17 cellular contexts compared by ENCODE assay signal in the genomic region with DNA sequence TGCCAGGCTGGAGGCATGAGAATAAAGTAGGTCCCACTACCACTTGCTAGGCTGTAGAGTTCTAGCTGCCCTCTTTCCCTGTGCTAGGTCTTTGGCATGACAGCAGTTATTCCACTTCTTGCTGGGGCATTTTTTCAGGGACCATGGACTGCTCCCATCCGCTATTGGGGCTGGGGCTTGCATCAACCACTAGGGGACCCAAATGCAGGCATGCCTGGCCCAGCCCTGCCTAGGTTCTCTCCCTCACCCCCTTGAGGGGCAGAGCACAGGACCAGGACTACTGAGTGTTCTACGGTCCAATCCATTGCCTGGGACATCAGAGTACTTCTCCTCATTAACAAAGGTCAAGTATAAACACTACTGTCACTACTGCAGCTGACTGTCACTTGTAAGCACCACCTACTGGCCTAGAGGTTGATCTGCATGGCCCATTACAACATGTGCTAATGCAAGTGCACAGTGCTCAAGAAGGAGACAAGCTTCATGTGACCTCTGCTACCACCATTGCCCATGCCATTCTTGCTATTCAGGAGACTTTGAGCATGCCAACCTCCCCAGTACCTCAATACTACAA.
A peak's percentile ranks its signal among the peaks of the same experiment; 100 is the strongest.
DNase-seq lines count a peak whose midpoint lies in the region; ATAC-seq and TF ChIP-seq lines count a peak whose summit lies in the region.
"Had no signal": no experiment of that assay in that cellular context is flagged by ENCODE, and none has a peak within 500 bp of the region (broad histone marks: within the 10 kb centered on the region; RNA-seq: fewer than 3 reads in every experiment).

No MANE protein-coding gene starts in this region.

- no peak overlapping the region for H3K27ac ChIP-seq in OCI-LY7 (ENCODE audit: low read depth, low read length, poor library complexity, severe bottlenecking)
- H3K27ac ChIP-seq: cardiac muscle cell, esophagus muscularis mucosa, SK-N-MC had no signal

- DNase-seq in GM12865 (ENCODE audit: low read depth) (peak; percentile 42), HFFc6 (no peak), OCI-LY7 (ENCODE audit: low spot score) (peak; percentile 16), kidney epithelial cell (ENCODE audit: low read depth) (no peak), AG20443 (ENCODE audit: low spot score) (no peak), NCI-H1436 treated with DMSO at 0.1 percent for 48 hours (lab: John Stamatoyannopoulos, UW) (no peak)
- DNase-seq in activated T-cell treated with anti-CD3 and anti-CD28 coated beads, Interleukin-2, amount 50 U/mL, for 72 hours: no peak
- DNase-seq: activated CD4-positive, alpha-beta T cell treated with anti-CD3 and anti-CD28 coated beads for 36 hours; NCI-H524 had no signal

- no peak overlapping the region for H3K4me3 Mint-ChIP-seq in HFFc6
- no peak overlapping the region for H3K4me3 Mint-ChIP-seq in activated T-cell treated with anti-CD3 and anti-CD28 coated beads, Interleukin-2, amount 50 U/mL, for 72 hours
- H3K4me3 Mint-ChIP-seq: activated CD4-positive, alpha-beta T cell treated with anti-CD3 and anti-CD28 coated beads for 36 hours; CD4-positive, CD25-positive, alpha-beta regulatory T cell; nephron had no signal

- no peaks in the 10 kb centered on the region for H3K27me3 ChIP-seq in kidney epithelial cell (ENCODE audit: control insufficient read depth, insufficient read depth, low read length)
- H3K27me3 ChIP-seq: cardiac muscle cell, esophagus muscularis mucosa had no signal

- no peak overlapping the region for H3K4me2 ChIP-seq in OCI-LY7 (ENCODE audit: low read length)
- H3K4me2 ChIP-seq: smooth muscle cell had no signal

- H3K36me3 ChIP-seq in OCI-LY7 (ENCODE audit: insufficient read depth, low read length) (no peaks in the 10 kb centered on the region), kidney epithelial cell (ENCODE audit: control insufficient read depth, insufficient read depth, low read length) (no peaks in the 10 kb centered on the region)
- H3K36me3 ChIP-seq: cardiac muscle cell, esophagus muscularis mucosa had no signal

- H3K27me3 Mint-ChIP-seq in HFFc6 (ENCODE audit: insufficient read depth): peaks cover 7% of the 10 kb centered on the region
- peaks cover 21% of the 10 kb centered on the region for H3K27me3 Mint-ChIP-seq in activated T-cell treated with anti-CD3 and anti-CD28 coated beads, Interleukin-2, amount 50 U/mL, for 72 hours (ENCODE audit: low read depth)

- H3K4me3 ChIP-seq in GM12865 (ENCODE audit: low read depth, low read length) (no peak overlapping the region), OCI-LY7 (ENCODE audit: low read depth, low read length, poor library complexity, severe bottlenecking) (no peak overlapping the region), kidney epithelial cell (ENCODE audit: low read depth, low read length) (no peak overlapping the region)
- H3K4me3 ChIP-seq: cardiac muscle cell, esophagus muscularis mucosa, SK-N-MC, smooth muscle cell had no signal

- H3K4me1 Mint-ChIP-seq in HFFc6 (ENCODE audit: low read depth): no peaks in the 10 kb centered on the region
- no peaks in the 10 kb centered on the region for H3K4me1 Mint-ChIP-seq in activated T-cell treated with anti-CD3 and anti-CD28 coated beads, Interleukin-2, amount 50 U/mL, for 72 hours (ENCODE audit: low read depth)
- H3K4me1 Mint-ChIP-seq: activated CD4-positive, alpha-beta T cell treated with anti-CD3 and anti-CD28 coated beads for 36 hours; CD4-positive, CD25-positive, alpha-beta regulatory T cell; nephron had no signal

- peak; percentile 27 for TF ChIP-seq CTCF in GM12865 (IDR thresholded peaks at IDR 0.05; ENCODE audit: insufficient read depth, low read depth, low read length, missing control alignments)
- TF ChIP-seq CTCF in HFFc6 (IDR thresholded peaks at IDR 0.05): peak; percentile 43
- TF ChIP-seq CTCF in OCI-LY7 (conservative IDR thresholded peaks at IDR 0.05; ENCODE audit: low read length): peak; percentile 69
- peak; percentile 24 for TF ChIP-seq CTCF in kidney epithelial cell (IDR thresholded peaks at IDR 0.05; ENCODE audit: insufficient read depth, low read length, poor library complexity, severe bottlenecking)

- H4K20me1 ChIP-seq in OCI-LY7 (ENCODE audit: insufficient read depth, low read length): no peaks in the 10 kb centered on the region

- H2AFZ ChIP-seq in OCI-LY7 (ENCODE audit: low read length): no peak overlapping the region

- BruUV-seq in OCI-LY7 (replicated peaks; lab: Mats Ljungman, UMichigan): no TSS peak

- CTCF ChIA-PET in OCI-LY7 (lab: Charles Lee; ENCODE audit: unreplicated experiment): no interaction called here

- POLR2A ChIA-PET in OCI-LY7 (lab: Charles Lee): no interaction called here

- no peak overlapping the region for H3K27ac Mint-ChIP-seq in HFFc6
- H3K27ac Mint-ChIP-seq in activated T-cell treated with anti-CD3 and anti-CD28 coated beads, Interleukin-2, amount 50 U/mL, for 72 hours: no peak overlapping the region
- H3K27ac Mint-ChIP-seq: activated CD4-positive, alpha-beta T cell treated with anti-CD3 and anti-CD28 coated beads for 36 hours; activated T-helper 2 cell treated with anti-CD3 and anti-CD28 coated beads, Interferon-gamma antibody, Interleukin-2, Interleukin-4, amounts not matched to agents 10 μg/mL and 5 μg/mL and 100 μg/mL, durations not matched to agents 14 hours and 24 hours and 36 hours; CD4-positive, CD25-positive, alpha-beta regulatory T cell; nephron had no signal

- no peak for ATAC-seq in activated T-cell treated with anti-CD3 and anti-CD28 coated beads, Interleukin-2, amount 50 U/mL, for 72 hours (replicated peaks in 1 of 2)
- ATAC-seq in GM21447 (IDR thresholded peaks at IDR 0.05; ENCODE audit: unreplicated experiment): no peak
- ATAC-seq: activated CD4-positive, alpha-beta T cell treated with anti-CD3 and anti-CD28 coated beads for 36 hours had no signal

- H3K4me1 ChIP-seq in OCI-LY7 (ENCODE audit: insufficient read depth, low read length, poor library complexity, severe bottlenecking): no peaks in the 10 kb centered on the region
- H3K4me1 ChIP-seq: esophagus muscularis mucosa had no signal

- H3K9me3 ChIP-seq in OCI-LY7 (ENCODE audit: low read length): no peaks in the 10 kb centered on the region

- no peaks in the 10 kb centered on the region for H3K36me3 Mint-ChIP-seq in HFFc6 (ENCODE audit: low read depth)
- H3K36me3 Mint-ChIP-seq in activated T-cell treated with anti-CD3 and anti-CD28 coated beads, Interleukin-2, amount 50 U/mL, for 72 hours (ENCODE audit: insufficient read depth in 2 of 2): peaks cover 0 to 8% of the 10 kb centered on the region in 2 donors
- H3K36me3 Mint-ChIP-seq: CD4-positive, CD25-positive, alpha-beta regulatory T cell had no signal

- intact Hi-C loops in OCI-LY7 (cut with micrococcal nuclease; ENCODE audit: unreplicated experiment): no loop called here

- no peaks in the 10 kb centered on the region; the same call in 1 of the 2 replicates for H3K9me2 ChIP-seq in OCI-LY7 (ENCODE audit: insufficient read depth, low read length)

- H3K79me2 ChIP-seq in OCI-LY7 (ENCODE audit: insufficient read depth, low read depth, low read length): no peaks in the 10 kb centered on the region

- H3K9me3 Mint-ChIP-seq in HFFc6: no peaks in the 10 kb centered on the region
- H3K9me3 Mint-ChIP-seq in activated T-cell treated with anti-CD3 and anti-CD28 coated beads, Interleukin-2, amount 50 U/mL, for 72 hours: peaks cover 2 to 3% of the 10 kb centered on the region in 2 donors

Comparison
In these comparisons a context has a peak if more than half of its experiments do, and no peak if none do; other contexts are left out.
1. DNase-seq: peak in GM12865 (single experiment) and OCI-LY7 (single experiment); none in HFFc6 (single experiment), kidney epithelial cell (single experiment), AG20443 (single experiment), activated T-cell treated with anti-CD3 and anti-CD28 coated beads, Interleukin-2, amount 50 U/mL, for 72 hours (0 of 2) and NCI-H1436 treated with DMSO at 0.1 percent for 48 hours (single experiment).
2. Peak in every context shown above with its lines, with median percentiles within 50 percentile points of each other: CTCF ChIP-seq.